8 cellular contexts compared by ENCODE assay signal in the genomic region with DNA sequence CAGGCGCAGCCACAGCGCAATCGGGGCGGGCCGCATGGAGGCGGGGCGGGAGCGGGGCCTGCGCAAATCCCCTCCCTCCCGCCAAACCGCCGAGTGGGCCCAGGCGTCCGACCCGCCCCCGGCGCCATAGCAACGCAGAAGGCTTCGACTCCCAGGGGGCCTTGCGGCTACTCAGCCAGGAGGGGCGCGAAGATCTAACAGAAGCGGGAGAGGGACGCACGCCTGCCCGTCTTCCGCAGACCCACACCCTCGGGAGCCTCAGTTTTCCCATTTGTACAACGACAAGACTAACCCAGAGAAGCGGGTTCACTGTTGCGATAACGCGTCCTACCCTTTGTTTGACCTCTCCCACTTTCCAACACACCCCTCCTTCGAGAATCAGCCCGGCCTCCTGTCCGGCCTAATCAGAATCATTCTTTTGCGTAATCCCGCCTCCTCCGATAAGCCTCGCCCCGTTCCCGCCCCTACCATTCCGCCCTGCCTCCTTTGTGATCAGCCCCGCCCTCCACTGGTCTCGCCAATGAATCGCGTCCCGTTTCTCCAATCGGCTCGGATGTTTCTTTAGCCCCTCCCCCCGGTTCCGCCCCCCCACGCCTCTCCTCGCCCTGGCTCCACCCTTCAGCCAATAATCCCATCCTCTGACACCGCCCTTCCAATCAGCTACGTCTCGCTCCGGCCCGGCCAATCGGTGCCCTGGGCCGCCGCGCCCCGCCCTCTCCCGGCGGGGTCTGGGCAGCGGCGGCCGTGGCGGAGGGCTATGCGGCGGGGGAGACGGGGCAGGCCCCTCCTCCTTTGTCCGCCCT. TPM values are rescaled to one million over a fixed set of nuclear protein-coding genes. Genes with fewer than 3 reads are reported as not detected.
DNase-seq lines count a peak whose midpoint lies in the region; ATAC-seq, FAIRE-seq and TF ChIP-seq lines count a peak whose summit lies in the region.

Gene PCSK4, minus strand, starts transcription at position 40 of the 803 bp plus-strand sequence. Its CDS starts 4 bp downstream, at position 36.

- H3K9me3 Mint-ChIP-seq in progenitor cell of endocrine pancreas (ENCODE audit: low read depth), result no peaks in the 10 kb centered on the region

- peaks cover 11% of the 10 kb centered on the region for H3K4me1 Mint-ChIP-seq in T-helper 17 cell
- H3K4me1 Mint-ChIP-seq in progenitor cell of endocrine pancreas (ENCODE audit: low read depth), result peaks cover 13% of the 10 kb centered on the region

- no peak for TF ChIP-seq CTCF in progenitor cell of endocrine pancreas (IDR thresholded peaks at IDR 0.05; ENCODE audit: unreplicated experiment)

- H3K27ac ChIP-seq in angular gyrus (ENCODE audit: low read depth, low read length), result peak within 1 kb of the TSS; percentile 66

- intact Hi-C loops in left ventricle myocardium superior (cut with micrococcal nuclease), result no loop called here

- ATAC-seq in HG02884 (IDR thresholded peaks at IDR 0.05; ENCODE audit: unreplicated experiment) (peak; percentile 75), T-helper 17 cell (peak; percentile 88), left ventricle myocardium superior (peak; percentile 92)

- H3K27ac Mint-ChIP-seq in T-helper 17 cell (peak within 1 kb of the TSS; percentile 67), progenitor cell of endocrine pancreas (peak within 1 kb of the TSS; percentile 97)

- H3K4me3 Mint-ChIP-seq in T-helper 17 cell (peak within 1 kb of the TSS; percentile 93), progenitor cell of endocrine pancreas (ENCODE audit: low read depth) (peak within 1 kb of the TSS; percentile 82)

- H3K36me3 Mint-ChIP-seq in T-helper 17 cell (ENCODE audit: low read depth) (no peaks in the 10 kb centered on the region), progenitor cell of endocrine pancreas (ENCODE audit: insufficient read depth) (no peaks in the 10 kb centered on the region)

- peak; percentile 99 for FAIRE-seq in GM12891 (lab: Jason Lieb, UNC)

- DNase-seq in GM12891 (ENCODE audit: insufficient read length, low spot score) (peak; percentile 97), NCI-H1694 (lab: John Stamatoyannopoulos, UW) (peak; percentile 93), T-helper 17 cell (peak; percentile 89 to 98 (median 92)), left ventricle myocardium superior (peak; percentile 98), progenitor cell of endocrine pancreas (ENCODE audit: low spot score, unreplicated experiment) (peak; percentile 96), ureter (ENCODE audit: low spot score) (peak; percentile 100)

- no peaks in the 10 kb centered on the region for H3K9me3 ChIP-seq in T-helper 17 cell (ENCODE audit: control insufficient read depth, low read length, poor library complexity, severe bottlenecking)

- H3K27me3 Mint-ChIP-seq in T-helper 17 cell (no peaks in the 10 kb centered on the region), progenitor cell of endocrine pancreas (peaks cover 7% of the 10 kb centered on the region)

- no peak for TF ChIP-seq POLR2A in GM12891 (IDR thresholded peaks at IDR 0.05; ENCODE audit: low read depth, low read length)

TF ChIP-seq in GM12891, 5 proteins besides CTCF, POLR2A, EP300 and RAD21:
- TF ChIP-seq PAX5 (IDR thresholded peaks at IDR 0.05; ENCODE audit: insufficient read depth, low read length, severe bottlenecking) (no peak), POU2F2 (IDR thresholded peaks at IDR 0.05; ENCODE audit: low read depth, low read length) (no peak)

RNA-seq across cellular contexts. Expression of gene PCSK4, which starts in this region (rescaled TPM):
- 1.2 TPM for polyA plus RNA-seq in GM12891 (2012; ENCODE audit: low read depth, missing spikeins)
- total RNA-seq in T-helper 17 cell, result 1 to 10 TPM; 3.3 to 4.5 TPM
- 2.8 TPM for total RNA-seq in left ventricle myocardium superior
- 32.9 and 37.7 TPM in 2 replicates for total RNA-seq in progenitor cell of endocrine pancreas
- total RNA-seq in ureter, result 4.5 TPM

Comparison
In these comparisons a context has a peak if more than half of its experiments do, and no peak if none do; other contexts are left out.
1. Peak in every context shown above with its lines: DNase-seq, ATAC-seq and H3K27ac ChIP-seq.